In the genomic region with DNA sequence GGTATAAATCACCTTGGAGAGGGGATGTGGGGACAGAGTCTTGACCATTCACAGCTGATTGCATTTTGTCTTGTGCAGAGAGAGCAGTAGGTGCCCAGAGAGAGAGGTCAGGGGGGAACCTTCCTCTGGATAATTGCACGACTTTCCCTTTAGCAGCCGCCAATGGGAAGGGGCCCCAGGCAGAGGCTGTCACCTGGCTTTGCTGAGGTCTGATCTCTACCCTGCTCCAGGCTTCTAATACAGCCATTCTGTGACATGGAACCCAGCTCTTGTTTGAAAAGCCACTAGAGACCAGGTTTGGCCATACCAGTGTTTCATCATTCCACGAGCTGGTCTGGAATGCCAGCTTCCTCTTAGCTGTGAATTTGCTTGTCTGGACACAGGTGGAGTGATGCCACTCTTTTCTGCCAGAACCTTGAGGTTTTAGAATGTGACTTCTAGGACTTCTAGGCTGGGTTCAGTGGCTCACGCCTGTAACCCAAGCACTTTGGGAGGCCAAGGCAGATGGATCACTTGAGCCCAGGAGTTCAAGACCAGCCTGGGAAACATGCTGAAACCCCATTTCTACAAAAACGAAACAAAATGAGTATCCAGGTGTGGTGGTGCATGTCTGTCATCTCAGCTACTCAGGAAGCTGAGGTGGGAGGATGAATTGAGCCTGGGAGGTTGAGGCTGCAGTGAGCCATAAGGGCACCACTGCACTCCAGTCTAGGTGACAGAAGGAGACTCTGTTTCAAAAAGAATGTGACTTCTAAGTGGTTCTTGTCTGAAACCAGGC, we compare ENCODE assay signal across 16 cellular contexts.
DNase-seq lines count a peak whose midpoint lies in the region; ATAC-seq lines count a peak whose summit lies in the region.
"Had no signal": no experiment of that assay in that cellular context is flagged by ENCODE, and none has a peak within 500 bp of the region (broad histone marks: within the 10 kb centered on the region; RNA-seq: fewer than 3 reads in every experiment).

No MANE protein-coding gene starts in this region.

- H3K9me3 Mint-ChIP-seq in activated T-cell treated with anti-CD3 and anti-CD28 coated beads, Interleukin-2, amount 50 U/mL, for 24 hours, result no peaks in the 10 kb centered on the region
- no peaks in the 10 kb centered on the region for H3K9me3 Mint-ChIP-seq in activated naive CD8-positive, alpha-beta T cell treated with anti-CD3 and anti-CD28 coated beads, Interleukin-2, amount 50 U/mL, for 24 hours
- H3K9me3 Mint-ChIP-seq in stimulated activated effector memory CD8-positive, alpha-beta T cell treated with anti-CD3 and anti-CD28 coated beads, Interleukin-12 subunit alpha, Interleukin-12 subunit beta, amount 100 ng/mL, for 72 hours, result no peaks in the 10 kb centered on the region
- H3K9me3 Mint-ChIP-seq: activated T-helper 1 cell treated with anti-CD3 and anti-CD28 coated beads, Interleukin-12 subunit alpha, Interleukin-12 subunit beta, Interleukin-2, Interleukin-4 antibody, amounts not matched to agents 30 ng/mL and 10 ng/mL and 1 ng/mL, durations not matched to agents 14 hours and 24 hours and 36 hours had no signal

- no peak for DNase-seq in activated T-cell treated with anti-CD3 and anti-CD28 coated beads, Interleukin-2, amount 50 U/mL, for 24 hours
- DNase-seq in activated T-cell treated with anti-CD3 and anti-CD28 coated beads, Interleukin-2, amount 50 U/mL, for 1 hour, result no peak
- DNase-seq in activated naive CD8-positive, alpha-beta T cell treated with anti-CD3 and anti-CD28 coated beads, Interleukin-2, amount 50 U/mL, for 24 hours, result no peak
- DNase-seq in stimulated activated effector memory CD8-positive, alpha-beta T cell treated with anti-CD3 and anti-CD28 coated beads, Interleukin-12 subunit alpha, Interleukin-12 subunit beta, amount 100 ng/mL, for 72 hours (ENCODE audit: low spot score in 2 of 2), result no peak
- DNase-seq in NK-92 (lab: John Stamatoyannopoulos, UW; ENCODE audit: unreplicated experiment) (no peak), foreskin melanocyte (no peak)
- DNase-seq: aorta, Calu3, KG1, NCI-H1105 treated with DMSO at 0.1 percent for 48 hours, NCI-H2171 treated with DMSO at 0.1 percent for 48 hours, SW 1271 had no signal

- H3K27ac Mint-ChIP-seq in activated T-cell treated with anti-CD3 and anti-CD28 coated beads, Interleukin-2, amount 50 U/mL, for 24 hours, result peak overlapping the region; percentile 44
- H3K27ac Mint-ChIP-seq in activated naive CD8-positive, alpha-beta T cell treated with anti-CD3 and anti-CD28 coated beads, Interleukin-2, amount 50 U/mL, for 24 hours, result no peak overlapping the region
- H3K27ac Mint-ChIP-seq in stimulated activated effector memory CD8-positive, alpha-beta T cell treated with anti-CD3 and anti-CD28 coated beads, Interleukin-12 subunit alpha, Interleukin-12 subunit beta, amount 100 ng/mL, for 72 hours, result no peak overlapping the region
- H3K27ac Mint-ChIP-seq: activated T-helper 1 cell treated with anti-CD3 and anti-CD28 coated beads, Interleukin-12 subunit alpha, Interleukin-12 subunit beta, Interleukin-2, Interleukin-4 antibody, amounts not matched to agents 30 ng/mL and 10 ng/mL and 1 ng/mL, durations not matched to agents 14 hours and 24 hours and 36 hours; type B pancreatic cell had no signal

- peak; percentile 58 for ATAC-seq in GM19438 (IDR thresholded peaks at IDR 0.05; ENCODE audit: low read depth, unreplicated experiment)
- ATAC-seq in activated naive CD8-positive, alpha-beta T cell treated with anti-CD3 and anti-CD28 coated beads, Interleukin-2, amount 50 U/mL, for 24 hours, result peak; percentile 41
- peak; percentile 51 for ATAC-seq in stimulated activated effector memory CD8-positive, alpha-beta T cell treated with anti-CD3 and anti-CD28 coated beads, Interleukin-12 subunit alpha, Interleukin-12 subunit beta, amount 100 ng/mL, for 72 hours
- no peak for ATAC-seq in GM19455 (IDR thresholded peaks at IDR 0.05; ENCODE audit: unreplicated experiment)

- H3K4me3 Mint-ChIP-seq in activated T-cell treated with anti-CD3 and anti-CD28 coated beads, Interleukin-2, amount 50 U/mL, for 24 hours, result no peak overlapping the region
- H3K4me3 Mint-ChIP-seq in activated naive CD8-positive, alpha-beta T cell treated with anti-CD3 and anti-CD28 coated beads, Interleukin-2, amount 50 U/mL, for 24 hours, result no peak overlapping the region
- no peak overlapping the region for H3K4me3 Mint-ChIP-seq in stimulated activated effector memory CD8-positive, alpha-beta T cell treated with anti-CD3 and anti-CD28 coated beads, Interleukin-12 subunit alpha, Interleukin-12 subunit beta, amount 100 ng/mL, for 72 hours
- H3K4me3 Mint-ChIP-seq: activated T-helper 1 cell treated with anti-CD3 and anti-CD28 coated beads, Interleukin-12 subunit alpha, Interleukin-12 subunit beta, Interleukin-2, Interleukin-4 antibody, amounts not matched to agents 30 ng/mL and 10 ng/mL and 1 ng/mL, durations not matched to agents 14 hours and 24 hours and 36 hours; type B pancreatic cell had no signal

- no peaks in the 10 kb centered on the region for H3K36me3 Mint-ChIP-seq in activated T-cell treated with anti-CD3 and anti-CD28 coated beads, Interleukin-2, amount 50 U/mL, for 24 hours (ENCODE audit: low read depth)
- peaks cover 2% of the 10 kb centered on the region for H3K36me3 Mint-ChIP-seq in activated naive CD8-positive, alpha-beta T cell treated with anti-CD3 and anti-CD28 coated beads, Interleukin-2, amount 50 U/mL, for 24 hours (ENCODE audit: low read depth)
- H3K36me3 Mint-ChIP-seq in stimulated activated effector memory CD8-positive, alpha-beta T cell treated with anti-CD3 and anti-CD28 coated beads, Interleukin-12 subunit alpha, Interleukin-12 subunit beta, amount 100 ng/mL, for 72 hours, result no peaks in the 10 kb centered on the region

- H3K27me3 Mint-ChIP-seq in activated T-cell treated with anti-CD3 and anti-CD28 coated beads, Interleukin-2, amount 50 U/mL, for 24 hours, result no peaks in the 10 kb centered on the region
- H3K27me3 Mint-ChIP-seq in activated naive CD8-positive, alpha-beta T cell treated with anti-CD3 and anti-CD28 coated beads, Interleukin-2, amount 50 U/mL, for 24 hours, result no peaks in the 10 kb centered on the region
- H3K27me3 Mint-ChIP-seq: type B pancreatic cell had no signal

- H3K4me1 Mint-ChIP-seq in activated T-cell treated with anti-CD3 and anti-CD28 coated beads, Interleukin-2, amount 50 U/mL, for 24 hours (ENCODE audit: low read depth), result peaks cover 61% of the 10 kb centered on the region
- H3K4me1 Mint-ChIP-seq in activated naive CD8-positive, alpha-beta T cell treated with anti-CD3 and anti-CD28 coated beads, Interleukin-2, amount 50 U/mL, for 24 hours, result peaks cover 49% of the 10 kb centered on the region
- H3K4me1 Mint-ChIP-seq in stimulated activated effector memory CD8-positive, alpha-beta T cell treated with anti-CD3 and anti-CD28 coated beads, Interleukin-12 subunit alpha, Interleukin-12 subunit beta, amount 100 ng/mL, for 72 hours, result peaks cover 61% of the 10 kb centered on the region
